Comparison of ENCODE assay signal across 19 cellular contexts in the genomic region with DNA sequence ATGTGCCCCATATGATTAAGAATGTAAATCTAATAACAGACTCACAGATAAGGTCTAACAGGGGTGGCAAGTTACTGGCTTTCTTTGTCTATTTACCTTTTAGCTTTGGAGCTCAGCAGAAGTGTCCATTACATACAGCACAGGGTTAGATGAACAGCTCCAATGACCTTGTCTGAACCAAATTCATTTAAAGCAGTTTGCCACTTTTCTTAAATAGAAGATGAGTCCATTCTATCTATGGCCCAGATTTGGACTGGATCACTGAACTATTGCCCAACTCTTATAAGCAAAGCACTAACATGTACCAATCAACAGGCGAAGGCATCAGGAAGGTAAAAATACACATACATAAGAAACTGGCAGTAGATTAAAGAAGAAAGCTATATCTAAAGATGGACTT.
"Had no signal": no experiment of that assay in that cellular context is flagged by ENCODE, and none has a peak within 500 bp of the region (broad histone marks: within the 10 kb centered on the region; RNA-seq: fewer than 3 reads in every experiment).

No MANE protein-coding gene starts in this region.

- H3K27ac ChIP-seq: gastroesophageal sphincter, hepatocyte, left lung, lower lobe of right lung, ovary, spleen, thyroid gland, vagina had no signal

- ATAC-seq: gastroesophageal sphincter; left lung; lower lobe of right lung; natural killer cell; stimulated activated naive B cell treated with anti-CD40 and anti-IgM and Interleukin-4, amounts not matched to agents 10 μg/mL and 1 μg/mL and 100 μg/mL, for 72 hours; stimulated activated naive CD8-positive, alpha-beta T cell treated with anti-CD3 and anti-CD28 coated beads, Interleukin-15, amount 100 ng/mL, for 72 hours had no signal

- H3K9me3 ChIP-seq: gastroesophageal sphincter, heart left ventricle, left lung, lower lobe of right lung, ovary, spleen, thyroid gland, vagina had no signal

- H3K36me3 ChIP-seq: gastroesophageal sphincter, heart left ventricle, left lung, lower lobe of right lung, ovary, thyroid gland, vagina had no signal

- H2AFZ ChIP-seq: hepatocyte had no signal

- H3K4me3 ChIP-seq: gastroesophageal sphincter, heart left ventricle, hepatocyte, left lung, lower lobe of right lung, ovary, skin epidermis, spleen, thyroid gland, vagina had no signal

- H3K4me1 ChIP-seq: left lung, lower lobe of right lung had no signal

- H3K27me3 ChIP-seq: gastroesophageal sphincter, heart left ventricle, hepatocyte, left lung, ovary, spleen, thyroid gland, vagina had no signal

- H3K4me2 ChIP-seq: hepatocyte had no signal

- H3K79me2 ChIP-seq: hepatocyte had no signal

- DNase-seq: cortex of kidney; effector CD4-positive, alpha-beta T cell; heart left ventricle; kidney; left lung; lower lobe of right lung; natural killer cell; occipital lobe; ovary; posterior cingulate gyrus; retina; spleen; stimulated activated naive B cell treated with anti-CD40 and anti-IgM and Interleukin-4, amounts not matched to agents 10 μg/mL and 1 μg/mL and 100 μg/mL, for 72 hours; stimulated activated naive CD8-positive, alpha-beta T cell treated with anti-CD3 and anti-CD28 coated beads, Interleukin-15, amount 100 ng/mL, for 72 hours; thyroid gland had no signal
